ENCODE assay signal across 1 cellular context in genomic region chr12:120115692-120116442, GRCh38.
TF ChIP-seq lines count a peak whose summit lies in the region.

No MANE protein-coding gene starts in this region.

TF ChIP-seq in IMR-90, 13 proteins besides CTCF, POLR2A, EP300 and RAD21:
- peak; percentile 47; the same call in 1 of the 2 replicates for TF ChIP-seq USF2 (IDR thresholded peaks at IDR 0.05; ENCODE audit: low read depth, low read length)
- no peak for TF ChIP-seq SMC3 (IDR thresholded peaks at IDR 0.05; ENCODE audit: low read depth, low read length)
- TF ChIP-seq BHLHE40 (IDR thresholded peaks at IDR 0.05; ENCODE audit: low read depth, low read length): peak; percentile 75
- no peak for TF ChIP-seq CEBPB (IDR thresholded peaks at IDR 0.05; ENCODE audit: low read depth, low read length)
- TF ChIP-seq RCOR1 (IDR thresholded peaks at IDR 0.05; ENCODE audit: insufficient replicate concordance, low read length): peak; percentile 53
